11 cellular contexts compared by ENCODE assay signal in the genomic region with DNA sequence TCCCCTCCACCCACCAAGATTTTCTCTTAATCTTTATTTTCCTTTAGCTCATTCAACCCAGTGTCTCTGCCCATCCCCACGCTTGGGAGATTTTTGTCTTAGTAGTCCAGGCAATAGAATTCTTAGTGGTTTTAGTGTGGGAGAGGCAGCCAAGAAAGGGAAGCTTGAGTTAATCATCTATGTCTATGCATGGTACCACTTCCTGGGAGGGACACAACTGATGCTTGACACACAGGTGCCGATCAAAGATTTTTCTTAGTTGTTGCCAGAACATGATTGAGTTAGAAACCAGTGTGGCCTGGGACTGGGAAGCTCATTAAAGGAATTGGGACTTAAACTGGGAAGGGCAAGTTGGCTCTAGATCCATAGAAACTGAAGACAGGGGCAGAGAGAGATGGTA.
DNase-seq lines count a peak whose midpoint lies in the region; ATAC-seq lines count a peak whose summit lies in the region.
"Had no signal": no experiment of that assay in that cellular context is flagged by ENCODE, and none has a peak within 500 bp of the region (broad histone marks: within the 10 kb centered on the region; RNA-seq: fewer than 3 reads in every experiment).

No MANE protein-coding gene starts in this region.

- ATAC-seq in GM18511 (IDR thresholded peaks at IDR 0.05; ENCODE audit: unreplicated experiment) (peak; percentile 93), GM21390 (IDR thresholded peaks at IDR 0.05; ENCODE audit: unreplicated experiment) (peak; percentile 67), HG03139 (IDR thresholded peaks at IDR 0.05; ENCODE audit: unreplicated experiment) (peak; percentile 70)
- ATAC-seq: left colon had no signal

- DNase-seq in astrocyte of the hippocampus (ENCODE audit: low read depth, low spot score) (peak; percentile 21), hippocampal formation (lab: John Stamatoyannopoulos, UW) (no peak), NCI-H345 (lab: John Stamatoyannopoulos, UW) (no peak), NCI-H524 treated with DMSO at 0.1 percent for 48 hours (lab: John Stamatoyannopoulos, UW) (no peak)
- DNase-seq in activated T-cell treated with anti-CD3 and anti-CD28 coated beads, Interleukin-2, amount 50 U/mL, for 1 hour = no peak
- DNase-seq: DMS79, left colon, NCI-H524 had no signal
